ENCODE assay signal across 1 cellular context in the genomic region with DNA sequence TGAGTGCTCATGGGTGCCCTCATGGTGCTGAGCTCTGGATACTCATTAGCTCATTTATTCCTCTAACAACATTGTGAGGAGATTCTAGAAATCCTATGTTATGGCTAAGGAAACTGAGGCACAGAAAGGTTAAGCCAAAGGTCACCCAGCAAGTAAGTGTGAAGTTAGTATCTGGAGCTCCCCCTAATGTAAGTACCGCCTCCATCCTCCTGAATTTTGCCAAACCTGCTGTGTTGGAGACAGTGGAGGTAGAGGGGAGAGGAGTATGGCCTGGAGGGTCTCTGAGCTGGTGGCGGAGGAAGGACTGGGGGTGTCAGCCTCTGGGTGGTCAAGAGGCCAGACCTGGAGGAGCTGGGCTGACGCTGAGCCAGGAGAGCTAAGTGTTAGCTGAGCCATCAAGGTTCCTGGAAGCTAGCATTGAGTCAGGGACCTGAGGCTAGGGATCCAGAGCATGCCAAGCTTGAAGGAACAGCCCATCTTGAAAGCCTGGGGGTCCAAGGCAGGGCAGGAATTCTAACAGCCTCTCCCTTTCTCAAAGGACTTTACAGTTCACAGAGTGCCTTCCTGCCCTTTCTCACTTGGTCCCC.
TF ChIP-seq lines count a peak whose summit lies in the region.

No MANE protein-coding gene starts in this region.

TF ChIP-seq in WTC11, 78 proteins besides CTCF, POLR2A, EP300 and RAD21 (continued from another document):
- TF ChIP-seq ESRRA (CRISPR knock-in tag; IDR thresholded peaks at IDR 0.05; ENCODE audit: borderline replicate concordance) (no peak), SP1 (CRISPR knock-in tag; conservative IDR thresholded peaks at IDR 0.05) (no peak), ZBTB21 (CRISPR knock-in tag; IDR thresholded peaks at IDR 0.05; ENCODE audit: borderline replicate concordance) (no peak), ZNF263 (CRISPR knock-in tag; IDR thresholded peaks at IDR 0.05; ENCODE audit: low read depth) (no peak)
- TF ChIP-seq, protein P1, sequence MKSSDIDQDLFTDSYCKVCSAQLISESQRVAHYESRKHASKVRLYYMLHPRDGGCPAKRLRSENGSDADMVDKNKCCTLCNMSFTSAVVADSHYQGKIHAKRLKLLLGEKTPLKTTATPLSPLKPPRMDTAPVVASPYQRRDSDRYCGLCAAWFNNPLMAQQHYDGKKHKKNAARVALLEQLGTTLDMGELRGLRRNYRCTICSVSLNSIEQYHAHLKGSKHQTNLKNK (CRISPR knock-in tag; IDR thresholded peaks at IDR 0.05), result no peak
